Comparison of ENCODE assay signal across 21 cellular contexts in genomic region chr2:238265605-238266004, GRCh38.
"Had no signal": no experiment of that assay in that cellular context is flagged by ENCODE, and none has a peak within 500 bp of the region (broad histone marks: within the 10 kb centered on the region; RNA-seq: fewer than 3 reads in every experiment).

No MANE protein-coding gene starts in this region.

- DNase-seq: islet precursor cell; left ventricle myocardium inferior; midbrain; naive thymus-derived CD4-positive, alpha-beta T cell; ovary; stimulated activated CD4-positive, alpha-beta T cell treated with anti-CD3 and anti-CD28 coated beads, Interleukin-12 subunit alpha, Interleukin-12 subunit beta, amount 100 ng/mL, for 4 hours; stimulated activated CD4-positive, alpha-beta T cell treated with anti-CD3 and anti-CD28 coated beads, Interleukin-15, amount 100 ng/mL, for 24 hours; stimulated activated CD4-positive, alpha-beta T cell treated with anti-CD3 and anti-CD28 coated beads, Interleukin-2, amount 100 ng/mL, for 24 hours; stimulated activated CD4-positive, alpha-beta T cell treated with anti-CD3 and anti-CD28 coated beads, Interleukin-4, amount 100 ng/mL, for 24 hours; stimulated activated naive CD4-positive, alpha-beta T cell; tibial artery; uterus had no signal

- H3K36me3 ChIP-seq: ovary, uterus had no signal

- H3K27me3 ChIP-seq: hepatocyte, ovary, suprapubic skin, tibial artery, uterus had no signal

- H3K4me1 ChIP-seq: uterus had no signal

- ATAC-seq: mucosa of descending colon; naive thymus-derived CD4-positive, alpha-beta T cell; natural killer cell treated with Interleukin-12 subunit alpha and Interleukin-12 subunit beta and Interleukin-15 and Interleukin-18, amount 100 ng/mL, for 72 hours; right cardiac atrium; sciatic nerve; stimulated activated effector memory CD8-positive, alpha-beta T cell treated with anti-CD3 and anti-CD28 coated beads, Interleukin-12 subunit alpha, Interleukin-12 subunit beta, amount 100 ng/mL, for 72 hours had no signal

- H3K27ac ChIP-seq: hepatocyte, ovary, skin epidermis, suprapubic skin, thoracic aorta, tibial artery, uterus had no signal

- H3K4me3 ChIP-seq: hepatocyte, left ventricle myocardium inferior, mucosa of descending colon, ovary, skin epidermis, suprapubic skin, thoracic aorta, tibial artery, uterus had no signal

- H3K9me3 ChIP-seq: left ventricle myocardium inferior, mucosa of descending colon, ovary, suprapubic skin, thoracic aorta, tibial artery, uterus had no signal
